ENCODE assay signal across 11 cellular contexts in the genomic region with DNA sequence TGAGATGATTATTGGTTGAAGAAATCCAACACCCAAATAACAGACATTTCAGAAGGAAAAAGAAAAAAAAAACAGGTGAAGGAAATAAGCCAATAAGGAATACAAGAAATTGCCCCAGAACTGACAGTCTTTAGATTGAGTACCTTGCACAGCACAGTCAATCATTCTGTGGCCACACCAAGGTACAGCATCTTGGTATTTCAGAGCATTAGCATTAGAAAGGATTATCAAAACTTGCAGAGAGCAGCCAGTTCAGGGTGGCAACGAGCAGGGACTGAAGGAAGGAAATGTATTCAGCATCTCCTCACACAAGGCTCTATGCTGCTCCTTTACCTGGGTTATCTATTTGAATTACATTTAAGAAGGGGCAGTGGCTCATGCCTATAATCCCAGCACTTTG. TPM values are rescaled to one million over a fixed set of nuclear protein-coding genes. Genes with fewer than 3 reads are reported as not detected.
A peak's percentile ranks its signal among the peaks of the same experiment; 100 is the strongest.
DNase-seq lines count a peak whose midpoint lies in the region; ATAC-seq and TF ChIP-seq lines count a peak whose summit lies in the region.
"Had no signal": no experiment of that assay in that cellular context is flagged by ENCODE, and none has a peak within 500 bp of the region (broad histone marks: within the 10 kb centered on the region; RNA-seq: fewer than 3 reads in every experiment).

No MANE protein-coding gene starts in this region.

- H3K27me3 Mint-ChIP-seq in T-helper 17 cell = no peaks in the 10 kb centered on the region

- ATAC-seq in GM21576 (IDR thresholded peaks at IDR 0.05; ENCODE audit: unreplicated experiment) (peak; percentile 31), T-helper 17 cell (peak; percentile 71)

- 0 out of 2 replicates have a peak, but pooled peaks have one; percentile 2 for TF ChIP-seq CTCF in GM12875 (IDR thresholded peaks at IDR 0.05; ENCODE audit: borderline replicate concordance, insufficient read depth, low read depth, low read length)
- no peak for TF ChIP-seq CTCF in BE2C (IDR thresholded peaks at IDR 0.05; ENCODE audit: low read depth, low read length)

- H3K36me3 Mint-ChIP-seq in T-helper 17 cell (ENCODE audit: low read depth) = no peaks in the 10 kb centered on the region

- no peak for DNase-seq in T-helper 17 cell
- DNase-seq in NCI-H2107 treated with DMSO at 0.1 percent for 48 hours (lab: John Stamatoyannopoulos, UW; ENCODE audit: unreplicated experiment) = no peak
- no peak for DNase-seq in dedifferentiated amniotic fluid mesenchymal stem cell (ENCODE audit: extremely low spot score)
- DNase-seq in NK-92 (lab: John Stamatoyannopoulos, UW; ENCODE audit: unreplicated experiment) = no peak
- no peak for DNase-seq in BE2C
- DNase-seq: cerebellar nuclear complex, NCI-H774 had no signal

- H3K4me3 ChIP-seq in GM12875 (ENCODE audit: low read depth, low read length) (peak overlapping the region; percentile 16), mononuclear cell (ENCODE audit: low read length) (peak overlapping the region; percentile 53), BE2C (ENCODE audit: low read depth, low read length) (no peak overlapping the region)

- peak overlapping the region; percentile 92 for H3K27ac Mint-ChIP-seq in T-helper 17 cell

- H3K36me3 ChIP-seq in BE2C = no peaks in the 10 kb centered on the region

- peaks cover 75% of the 10 kb centered on the region for H3K4me1 ChIP-seq in mononuclear cell (ENCODE audit: insufficient read depth, low read length)
- H3K4me1 ChIP-seq in BE2C = no peaks in the 10 kb centered on the region

- H3K27me3 ChIP-seq in mononuclear cell (ENCODE audit: insufficient read depth, low read length) (no peaks in the 10 kb centered on the region), BE2C (no peaks in the 10 kb centered on the region)

- H3K4me3 Mint-ChIP-seq in T-helper 17 cell = peak overlapping the region; percentile 92

- H3K4me1 Mint-ChIP-seq in T-helper 17 cell = peaks cover 52% of the 10 kb centered on the region

- no peaks in the 10 kb centered on the region for H3K9me3 ChIP-seq in T-helper 17 cell (ENCODE audit: control insufficient read depth, low read length, poor library complexity, severe bottlenecking)
- H3K9me3 ChIP-seq in mononuclear cell (ENCODE audit: low read depth, low read length) = no peaks in the 10 kb centered on the region
- H3K9me3 ChIP-seq in BE2C = no peaks in the 10 kb centered on the region

RNA-seq across cellular contexts. Expression of a gene that starts 2.1 kb away (rescaled TPM):
- total RNA-seq in T-helper 17 cell (10 to 100 TPM; 57.2 to 88.5 TPM), mononuclear cell (74.0 TPM)
- polyA plus RNA-seq in BE2C (2012; ENCODE audit: insufficient read depth, insufficient read length, low read depth) = 1.2 TPM
- total RNA-seq: HT1080 had no signal

RNA-seq across cellular contexts. Expression of a gene that starts 58.1 kb away (rescaled TPM):
- total RNA-seq in T-helper 17 cell (10 to 100 TPM; 16.7 to 17.4 TPM), mononuclear cell (12.5 TPM)
- polyA plus RNA-seq in BE2C (2012; ENCODE audit: insufficient read depth, insufficient read length, low read depth) = 188 TPM
